Comparison of ENCODE assay signal across 21 cellular contexts in genomic region chr21:33732038-33732437, GRCh38.
"Had no signal": no experiment of that assay in that cellular context is flagged by ENCODE, and none has a peak within 500 bp of the region (broad histone marks: within the 10 kb centered on the region; RNA-seq: fewer than 3 reads in every experiment).

No MANE protein-coding gene starts in this region.

- H3K27ac ChIP-seq: body of pancreas, coronary artery, heart right ventricle, neutrophil, parathyroid adenoma, testis, upper lobe of right lung, WERI-Rb-1 had no signal

- H3K4me2 ChIP-seq: smooth muscle cell had no signal

- DNase-seq: activated CD4-positive, alpha-beta T cell treated with anti-CD3 and anti-CD28 coated beads, Interleukin-2, amount 50 U/mL, for 4 hours; activated naive CD8-positive, alpha-beta T cell treated with anti-CD3 and anti-CD28 coated beads for 36 hours; amygdala; body of pancreas; heart right ventricle; natural killer cell; stimulated activated CD4-positive, alpha-beta T cell treated with anti-CD3 and anti-CD28 coated beads, Interleukin-4, amount 100 ng/mL, for 24 hours; stomach; T1000; testis; upper lobe of right lung; WERI-Rb-1 had no signal

- H3K36me3 Mint-ChIP-seq: activated naive CD8-positive, alpha-beta T cell treated with anti-CD3 and anti-CD28 coated beads for 36 hours; memory B cell; natural killer cell; stimulated activated effector memory CD8-positive, alpha-beta T cell treated with anti-CD3 and anti-CD28 coated beads, Interleukin-12 subunit alpha, Interleukin-12 subunit beta, amount 100 ng/mL, for 72 hours had no signal

- H3K4me3 Mint-ChIP-seq: activated naive CD8-positive, alpha-beta T cell treated with anti-CD3 and anti-CD28 coated beads for 36 hours; central memory CD8-positive, alpha-beta T cell; memory B cell; natural killer cell; stimulated activated effector memory CD8-positive, alpha-beta T cell treated with anti-CD3 and anti-CD28 coated beads, Interleukin-12 subunit alpha, Interleukin-12 subunit beta, amount 100 ng/mL, for 72 hours had no signal

- H3K4me1 Mint-ChIP-seq: activated naive CD8-positive, alpha-beta T cell treated with anti-CD3 and anti-CD28 coated beads for 36 hours; central memory CD8-positive, alpha-beta T cell; natural killer cell; stimulated activated effector memory CD8-positive, alpha-beta T cell treated with anti-CD3 and anti-CD28 coated beads, Interleukin-12 subunit alpha, Interleukin-12 subunit beta, amount 100 ng/mL, for 72 hours had no signal

- H3K9ac ChIP-seq: parathyroid adenoma had no signal

- H3K27ac Mint-ChIP-seq: activated naive CD8-positive, alpha-beta T cell treated with anti-CD3 and anti-CD28 coated beads for 36 hours; memory B cell; natural killer cell; stimulated activated effector memory CD8-positive, alpha-beta T cell treated with anti-CD3 and anti-CD28 coated beads, Interleukin-12 subunit alpha, Interleukin-12 subunit beta, amount 100 ng/mL, for 72 hours had no signal

- H2AFZ ChIP-seq: parathyroid adenoma had no signal

- H3K79me2 ChIP-seq: parathyroid adenoma had no signal

- H3K36me3 ChIP-seq: neutrophil, WERI-Rb-1 had no signal

- H3K4me3 ChIP-seq: body of pancreas, coronary artery, heart right ventricle, smooth muscle cell, stomach, testis, upper lobe of right lung had no signal

- H3K27me3 Mint-ChIP-seq: activated naive CD8-positive, alpha-beta T cell treated with anti-CD3 and anti-CD28 coated beads for 36 hours; central memory CD8-positive, alpha-beta T cell had no signal

- H3K9me3 ChIP-seq: body of pancreas, heart right ventricle, neutrophil, stomach, testis, upper lobe of right lung had no signal

- H3K27me3 ChIP-seq: body of pancreas, heart right ventricle, neutrophil, stomach, testis, upper lobe of right lung had no signal

- ATAC-seq: body of pancreas; esophagus mucosa; heart right ventricle; natural killer cell; sciatic nerve; stimulated activated effector memory CD8-positive, alpha-beta T cell treated with anti-CD3 and anti-CD28 coated beads, Interleukin-12 subunit alpha, Interleukin-12 subunit beta, amount 100 ng/mL, for 72 hours; upper lobe of right lung had no signal

- H3K4me1 ChIP-seq: body of pancreas, parathyroid adenoma, testis, upper lobe of right lung had no signal

- H3K9me3 Mint-ChIP-seq: activated naive CD8-positive, alpha-beta T cell treated with anti-CD3 and anti-CD28 coated beads for 36 hours; central memory CD8-positive, alpha-beta T cell; memory B cell; natural killer cell; stimulated activated effector memory CD8-positive, alpha-beta T cell treated with anti-CD3 and anti-CD28 coated beads, Interleukin-12 subunit alpha, Interleukin-12 subunit beta, amount 100 ng/mL, for 72 hours had no signal
